ENCODE assay signal across 6 cellular contexts in the genomic region with DNA sequence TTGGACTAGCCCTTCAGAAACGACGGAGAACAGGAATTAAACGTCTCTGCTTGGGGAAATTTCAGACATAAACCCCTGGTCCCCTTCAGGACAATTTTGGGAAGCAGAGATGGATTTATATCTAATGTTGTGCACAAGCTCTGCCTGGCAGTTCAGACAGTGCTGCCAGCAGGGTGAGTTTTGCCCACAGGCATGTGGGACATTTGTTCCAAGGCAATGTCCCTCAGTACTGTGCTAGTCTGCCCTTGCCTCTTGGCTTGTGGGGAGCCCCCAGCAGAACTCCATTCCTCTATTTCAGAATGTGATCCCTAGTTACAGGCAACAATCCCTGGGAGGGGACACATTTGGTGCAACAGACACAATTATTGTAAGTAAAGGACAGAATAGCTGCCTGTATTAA.
"Had no signal": no experiment of that assay in that cellular context is flagged by ENCODE, and none has a peak within 500 bp of the region (broad histone marks: within the 10 kb centered on the region; RNA-seq: fewer than 3 reads in every experiment).

No MANE protein-coding gene starts in this region.

- DNase-seq: H9, HCEC 1CT had no signal

- H3K9me3 Mint-ChIP-seq: GM23338 had no signal

- H3K27ac ChIP-seq: HL-60 had no signal

- H3K36me3 Mint-ChIP-seq: IgD-negative memory B cell had no signal

- H3K27ac Mint-ChIP-seq: GM23338, H9, IgD-negative memory B cell had no signal

- ATAC-seq: GM23338, HepG2 had no signal

- H3K4me1 Mint-ChIP-seq: IgD-negative memory B cell had no signal

- H3K4me3 ChIP-seq: GM23338 had no signal

- H3K4me3 Mint-ChIP-seq: GM23338, H9, IgD-negative memory B cell had no signal
